Comparison of ENCODE assay signal across 1 cellular context in genomic region chr11:95556342-95557151, GRCh38.
TF ChIP-seq lines count a peak whose summit lies in the region.

No MANE protein-coding gene starts in this region.

TF ChIP-seq in HepG2, 621 proteins besides CTCF, POLR2A, EP300 and RAD21 (continued from another document):
- TF ChIP-seq TFDP1 (CRISPR knock-in tag; IDR thresholded peaks at IDR 0.05; ENCODE audit: borderline replicate concordance) = no peak
- TF ChIP-seq GLI4 (CRISPR knock-in tag; IDR thresholded peaks at IDR 0.05; ENCODE audit: borderline replicate concordance) = no peak
- TF ChIP-seq IRX3 (CRISPR knock-in tag; IDR thresholded peaks at IDR 0.05; ENCODE audit: borderline replicate concordance, low read depth) = no peak
- no peak for TF ChIP-seq ZNF484 (CRISPR knock-in tag; IDR thresholded peaks at IDR 0.05; ENCODE audit: borderline replicate concordance, low read depth)
- TF ChIP-seq MXD4 (CRISPR knock-in tag; IDR thresholded peaks at IDR 0.05) = no peak
- TF ChIP-seq GFI1 (CRISPR knock-in tag; IDR thresholded peaks at IDR 0.05; ENCODE audit: borderline replicate concordance) = no peak
- no peak for TF ChIP-seq MEF2D (CRISPR knock-in tag; IDR thresholded peaks at IDR 0.05)
- TF ChIP-seq KDM1A (CRISPR knock-in tag; IDR thresholded peaks at IDR 0.05) = no peak
- no peak for TF ChIP-seq MTF1 (CRISPR knock-in tag; IDR thresholded peaks at IDR 0.05)
- TF ChIP-seq, protein P1, sequence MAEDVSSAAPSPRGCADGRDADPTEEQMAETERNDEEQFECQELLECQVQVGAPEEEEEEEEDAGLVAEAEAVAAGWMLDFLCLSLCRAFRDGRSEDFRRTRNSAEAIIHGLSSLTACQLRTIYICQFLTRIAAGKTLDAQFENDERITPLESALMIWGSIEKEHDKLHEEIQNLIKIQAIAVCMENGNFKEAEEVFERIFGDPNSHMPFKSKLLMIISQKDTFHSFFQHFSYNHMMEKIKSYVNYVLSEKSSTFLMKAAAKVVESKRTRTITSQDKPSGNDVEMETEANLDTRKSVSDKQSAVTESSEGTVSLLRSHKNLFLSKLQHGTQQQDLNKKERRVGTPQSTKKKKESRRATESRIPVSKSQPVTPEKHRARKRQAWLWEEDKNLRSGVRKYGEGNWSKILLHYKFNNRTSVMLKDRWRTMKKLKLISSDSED (CRISPR knock-in tag; IDR thresholded peaks at IDR 0.05) = no peak
